ENCODE assay signal across 13 cellular contexts in genomic region chr11:78427615-78428272, GRCh38. TPM values are rescaled to one million over a fixed set of nuclear protein-coding genes. Genes with fewer than 3 reads are reported as not detected.
A peak's percentile ranks its signal among the peaks of the same experiment; 100 is the strongest.
DNase-seq lines count a peak whose midpoint lies in the region; ATAC-seq and TF ChIP-seq lines count a peak whose summit lies in the region.
"Had no signal": no experiment of that assay in that cellular context is flagged by ENCODE, and none has a peak within 500 bp of the region (broad histone marks: within the 10 kb centered on the region; RNA-seq: fewer than 3 reads in every experiment).

No MANE protein-coding gene starts in this region.

- H3K4me3 Mint-ChIP-seq in HFFc6 = no peak overlapping the region

- TF ChIP-seq CTCF in GM12875 (IDR thresholded peaks at IDR 0.05; ENCODE audit: borderline replicate concordance, insufficient read depth, low read depth, low read length) = no peak
- no peak for TF ChIP-seq CTCF in HFFc6 (IDR thresholded peaks at IDR 0.05)

- H3K9me3 Mint-ChIP-seq in HFFc6 = no peaks in the 10 kb centered on the region

- ATAC-seq in GM19395 (IDR thresholded peaks at IDR 0.05; ENCODE audit: unreplicated experiment) (peak; percentile 41), HG03432 (IDR thresholded peaks at IDR 0.05; ENCODE audit: unreplicated experiment) (peak; percentile 54), HG02642 (IDR thresholded peaks at IDR 0.05; ENCODE audit: poor library complexity, unreplicated experiment) (no peak), HG03457 (IDR thresholded peaks at IDR 0.05; ENCODE audit: unreplicated experiment) (no peak)

- DNase-seq in medulla oblongata (ENCODE audit: extremely low spot score) (peak; percentile 34), HFFc6 (no peak)
- no peak for DNase-seq in stimulated activated CD4-positive, alpha-beta T cell treated with anti-CD3 and anti-CD28 coated beads, Interleukin-15, amount 100 ng/mL, for 24 hours
- DNase-seq: activated CD4-positive, alpha-beta T cell treated with anti-CD3 and anti-CD28 coated beads for 1 hour; DMS153; NCI-H1436 treated with DMSO at 0.1 percent for 48 hours had no signal

- peak overlapping the region; percentile 6 for H3K4me3 ChIP-seq in GM12875 (ENCODE audit: low read depth, low read length)
- H3K4me3 ChIP-seq: Peyer's patch, prostate gland had no signal

- H3K36me3 Mint-ChIP-seq in HFFc6 (ENCODE audit: low read depth) = no peaks in the 10 kb centered on the region

- H3K27ac Mint-ChIP-seq in HFFc6 = no peak overlapping the region

- peaks cover 32% of the 10 kb centered on the region for H3K4me1 Mint-ChIP-seq in HFFc6 (ENCODE audit: low read depth)

- H3K27me3 Mint-ChIP-seq in HFFc6 (ENCODE audit: insufficient read depth) = no peaks in the 10 kb centered on the region

RNA-seq across cellular contexts. Expression of gene GAB2, which starts 10.1 kb away (rescaled TPM):
- 10 to 100 TPM in 3 of 6 experiments, 1 to 10 TPM in 3; 8.4 to 12.1 (median 9.9) TPM for total RNA-seq in HFFc6 (2021; fragmentation: NEBNext Ultra II Directional; extraction: Animal tissue kit (Norgen Biotek cat#: 25700))

Comparison
In these comparisons a context has a peak if more than half of its experiments do, and no peak if none do; other contexts are left out.
1. ATAC-seq: peak in GM19395 (single experiment) and HG03432 (single experiment); none in HG02642 (single experiment) and HG03457 (single experiment).